ENCODE assay signal across 17 cellular contexts in the genomic region with DNA sequence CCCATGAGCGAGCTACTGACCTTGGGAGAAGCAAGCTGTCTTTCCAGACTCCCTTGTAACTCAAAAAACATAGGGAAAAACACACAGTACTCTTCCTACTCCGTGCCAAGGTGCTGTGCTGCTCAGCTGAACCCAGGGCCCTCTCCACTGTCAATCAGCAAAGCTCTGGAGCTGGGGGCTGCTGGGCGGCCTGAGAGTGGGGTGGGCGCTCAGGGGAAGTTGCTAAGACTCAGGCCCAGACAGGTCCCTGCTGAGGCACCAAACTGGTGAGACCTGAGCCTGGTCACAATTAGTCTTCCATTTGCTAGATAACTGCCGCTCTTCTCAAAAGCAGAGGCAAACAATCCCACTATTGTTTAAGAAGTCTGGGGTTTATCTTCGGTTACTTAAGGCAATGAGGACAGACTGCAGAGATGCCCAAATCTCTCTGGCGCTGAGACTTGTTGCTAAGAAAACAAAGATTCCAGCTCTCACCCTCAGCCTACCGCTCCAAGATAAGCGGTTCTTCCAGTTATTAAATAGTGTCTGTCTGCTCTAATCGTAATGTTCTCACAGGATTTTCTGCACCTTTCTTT. TPM values are rescaled to one million over a fixed set of nuclear protein-coding genes. Genes with fewer than 3 reads are reported as not detected.
"Had no signal": no experiment of that assay in that cellular context is flagged by ENCODE, and none has a peak within 500 bp of the region (broad histone marks: within the 10 kb centered on the region; RNA-seq: fewer than 3 reads in every experiment).

No MANE protein-coding gene starts in this region.

- H3K36me3 Mint-ChIP-seq: activated CD8-positive, alpha-beta memory T cell treated with anti-CD3 and anti-CD28 coated beads, Interleukin-2, amount 10 ng/mL, durations not matched to agents 7 days and 5 days; memory B cell; natural killer cell treated with Interleukin-12 subunit alpha and Interleukin-12 subunit beta and Interleukin-15 and Interleukin-18, amount 100 ng/mL, for 72 hours had no signal

- H3K4me3 ChIP-seq: body of pancreas, tibial artery had no signal

- DNase-seq: activated B cell treated with CpG ODN at 0.5 μM for 24 hours; activated CD4-positive, alpha-beta memory T cell treated with anti-CD3 and anti-CD28 coated beads, Interleukin-2, amount 10 ng/mL, durations not matched to agents 7 days and 5 days; activated CD4-positive, alpha-beta T cell treated with anti-CD3 and anti-CD28 coated beads for 4 hours; activated CD8-positive, alpha-beta memory T cell treated with anti-CD3 and anti-CD28 coated beads, Interleukin-2, amount 10 ng/mL, durations not matched to agents 7 days and 5 days; activated naive CD4-positive, alpha-beta T cell treated with anti-CD3 and anti-CD28 coated beads for 36 hours; body of pancreas; caudate nucleus; kidney; nucleus accumbens; posterior cingulate gyrus; stimulated activated CD8-positive, alpha-beta memory T cell treated with anti-CD3 and anti-CD28 coated beads, Interleukin-4, amount 100 ng/mL, for 48 hours; stimulated activated naive CD4-positive, alpha-beta T cell; T-helper 2 cell; tibial artery had no signal

- H3K9me3 ChIP-seq: body of pancreas, tibial artery had no signal

- H3K9me3 Mint-ChIP-seq: activated B cell treated with CpG ODN at 0.5 μM for 24 hours; activated CD4-positive, alpha-beta memory T cell treated with anti-CD3 and anti-CD28 coated beads, Interleukin-2, amount 10 ng/mL, durations not matched to agents 7 days and 5 days; activated naive CD4-positive, alpha-beta T cell treated with anti-CD3 and anti-CD28 coated beads for 36 hours; memory B cell; natural killer cell treated with Interleukin-12 subunit alpha and Interleukin-12 subunit beta and Interleukin-15 and Interleukin-18, amount 100 ng/mL, for 72 hours had no signal

- H3K36me3 ChIP-seq: tibial artery had no signal

- H3K27ac Mint-ChIP-seq: activated B cell treated with CpG ODN at 0.5 μM for 24 hours; activated CD4-positive, alpha-beta memory T cell treated with anti-CD3 and anti-CD28 coated beads, Interleukin-2, amount 10 ng/mL, durations not matched to agents 7 days and 5 days; activated CD8-positive, alpha-beta memory T cell treated with anti-CD3 and anti-CD28 coated beads, Interleukin-2, amount 10 ng/mL, durations not matched to agents 7 days and 5 days; activated naive CD4-positive, alpha-beta T cell treated with anti-CD3 and anti-CD28 coated beads for 36 hours; memory B cell; natural killer cell treated with Interleukin-12 subunit alpha and Interleukin-12 subunit beta and Interleukin-15 and Interleukin-18, amount 100 ng/mL, for 72 hours had no signal

- H3K27me3 Mint-ChIP-seq: activated B cell treated with CpG ODN at 0.5 μM for 24 hours, memory B cell had no signal

- H3K4me1 ChIP-seq: body of pancreas, tibial artery had no signal

- H3K27ac ChIP-seq: body of pancreas, tibial artery had no signal

- ATAC-seq: activated CD8-positive, alpha-beta memory T cell treated with anti-CD3 and anti-CD28 coated beads, Interleukin-2, amount 10 ng/mL, durations not matched to agents 7 days and 5 days; body of pancreas; left lobe of liver; natural killer cell treated with Interleukin-12 subunit alpha and Interleukin-12 subunit beta and Interleukin-15 and Interleukin-18, amount 100 ng/mL, for 72 hours had no signal

- H3K27me3 ChIP-seq: body of pancreas, tibial artery had no signal

- H3K4me3 Mint-ChIP-seq: activated B cell treated with CpG ODN at 0.5 μM for 24 hours; activated CD4-positive, alpha-beta memory T cell treated with anti-CD3 and anti-CD28 coated beads, Interleukin-2, amount 10 ng/mL, durations not matched to agents 7 days and 5 days; activated CD8-positive, alpha-beta memory T cell treated with anti-CD3 and anti-CD28 coated beads, Interleukin-2, amount 10 ng/mL, durations not matched to agents 7 days and 5 days; activated naive CD4-positive, alpha-beta T cell treated with anti-CD3 and anti-CD28 coated beads for 36 hours; memory B cell; natural killer cell treated with Interleukin-12 subunit alpha and Interleukin-12 subunit beta and Interleukin-15 and Interleukin-18, amount 100 ng/mL, for 72 hours had no signal

RNA-seq across cellular contexts. Expression of gene STEAP1B, which starts 22.0 kb away (rescaled TPM):
- total RNA-seq: left lobe of liver had no signal
